Comparison of ENCODE assay signal across 8 cellular contexts in the genomic region with DNA sequence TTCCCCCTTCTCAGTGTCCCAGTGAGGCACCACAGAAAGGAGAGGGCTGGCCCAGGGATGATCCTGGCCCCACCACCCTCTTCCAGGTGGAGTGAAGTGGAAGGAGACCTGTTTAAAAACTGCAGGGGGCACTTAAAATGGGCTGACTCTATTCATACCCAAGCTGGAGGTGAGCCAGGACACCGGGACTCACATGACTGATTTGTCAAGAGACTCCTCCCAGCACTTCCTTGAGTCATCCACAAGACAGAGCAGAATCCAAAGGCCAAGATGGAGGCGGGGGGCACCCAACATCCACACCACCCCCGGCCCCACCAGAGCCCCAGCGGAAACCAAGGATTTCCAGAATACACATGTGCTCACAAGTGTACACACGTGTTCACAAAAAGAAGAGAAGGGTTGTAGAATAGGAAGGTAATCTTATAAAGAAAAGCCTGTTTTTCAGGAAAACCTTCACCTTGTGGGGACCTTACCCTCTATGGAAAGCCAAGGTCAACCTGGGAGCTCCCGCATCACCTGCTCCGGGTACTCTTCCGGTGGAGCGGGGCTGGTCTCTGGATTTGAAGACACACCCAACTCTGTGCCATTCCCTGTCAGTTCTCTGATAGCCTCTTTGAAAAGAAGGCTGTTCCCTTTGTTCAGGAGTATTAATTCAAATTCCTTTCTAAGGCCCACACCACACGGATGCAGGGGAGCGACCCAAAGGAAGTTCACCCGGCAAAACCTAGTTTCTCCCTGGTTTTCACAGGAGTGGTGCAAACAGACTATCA. TPM values are rescaled to one million over a fixed set of nuclear protein-coding genes. Genes with fewer than 3 reads are reported as not detected.
DNase-seq lines count a peak whose midpoint lies in the region; ATAC-seq and TF ChIP-seq lines count a peak whose summit lies in the region.

No MANE protein-coding gene starts in this region.

- H2AFZ ChIP-seq in PC-9: no peak overlapping the region

- peak overlapping the region; percentile 7 for H3K9ac ChIP-seq in mucosa of stomach (ENCODE audit: low read length)

- ATAC-seq in GM21367 (IDR thresholded peaks at IDR 0.05; ENCODE audit: unreplicated experiment): no peak

- no peak overlapping the region for H3K4me2 ChIP-seq in PC-9

- no TSS peak for BruUV-seq in PC-9 (replicated peaks; lab: Mats Ljungman, UMichigan)

- H3K27ac Mint-ChIP-seq in activated T-cell treated with anti-CD3 and anti-CD28 coated beads, Interleukin-2, amount 50 U/mL, for 24 hours: no peak overlapping the region

- in situ Hi-C loops in Caki2 (cut with HindIII; ENCODE audit: low pct_unique_long_range_greater_than_20kb, low sequenced_read_pairs): no loop called here

- H3K36me3 ChIP-seq in mucosa of stomach (ENCODE audit: control insufficient read depth, insufficient read depth, low read length) (no peaks in the 10 kb centered on the region), PC-9 (ENCODE audit: low read depth) (peaks cover 7% of the 10 kb centered on the region; the same call in 1 of the 2 replicates)

- H3K4me1 Mint-ChIP-seq in activated T-cell treated with anti-CD3 and anti-CD28 coated beads, Interleukin-2, amount 50 U/mL, for 24 hours (ENCODE audit: low read depth): peaks cover 4% of the 10 kb centered on the region

- peaks cover 82% of the 10 kb centered on the region for H3K4me1 ChIP-seq in mucosa of stomach (ENCODE audit: control insufficient read depth, insufficient read depth, low read length)
- no peaks in the 10 kb centered on the region for H3K4me1 ChIP-seq in PC-9 (replicated peaks; ENCODE audit: insufficient read depth)

- intact Hi-C loops in dorsolateral prefrontal cortex (cut with DNase I) (loop anchor here in 1 of 2 donors (10.0 kb wide), 1 partner anchor 235 kb away; no protein-coding TSS in a partner anchor), PC-9 (cut with micrococcal nuclease; ENCODE audit: unreplicated experiment) (no loop called here)

- H3K4me3 ChIP-seq in dorsolateral prefrontal cortex (no peak overlapping the region), mucosa of stomach (ENCODE audit: low read length) (no peak overlapping the region), PC-9 (no peak overlapping the region)

- DNase-seq in Caki2 (ENCODE audit: low read depth) (peak; percentile 71), NCI-H2029 treated with DMSO at 0.1 percent for 48 hours (lab: John Stamatoyannopoulos, UW) (peak; percentile 63), dorsolateral prefrontal cortex (peak in 1 of 10 donors; percentile 68), retina (no peak), PC-9 (no peak)
- DNase-seq in activated T-cell treated with anti-CD3 and anti-CD28 coated beads, Interleukin-2, amount 50 U/mL, for 24 hours: no peak

- peaks cover 77% of the 10 kb centered on the region for H4K20me1 ChIP-seq in PC-9 (ENCODE audit: insufficient read depth)

- H3K27ac ChIP-seq in dorsolateral prefrontal cortex (peak overlapping the region in 39 of 59 donors; percentile 6 to 75 (median 50)), PC-9 (no peak overlapping the region)

- no peaks in the 10 kb centered on the region for H3F3A ChIP-seq in PC-9 (ENCODE audit: insufficient read depth, low read depth)

- H3K27me3 ChIP-seq in dorsolateral prefrontal cortex (no peaks in the 10 kb centered on the region), mucosa of stomach (ENCODE audit: control insufficient read depth, insufficient read depth, low read length) (no peaks in the 10 kb centered on the region), PC-9 (ENCODE audit: insufficient read depth, low read depth) (no peaks in the 10 kb centered on the region)

- TF ChIP-seq CTCF in dorsolateral prefrontal cortex (IDR thresholded peaks at IDR 0.05 in 54 of 56, conservative IDR thresholded peaks at IDR 0.05 in 2 of 56; ENCODE audit: low read depth in 1 of 56, partially characterized antibody in 56 of 56) (no peak), PC-9 (conservative IDR thresholded peaks at IDR 0.05) (no peak)

- peaks cover 78% of the 10 kb centered on the region for H3K27me3 Mint-ChIP-seq in activated T-cell treated with anti-CD3 and anti-CD28 coated beads, Interleukin-2, amount 50 U/mL, for 24 hours

- POLR2A ChIA-PET in PC-9 (lab: Charles Lee; ENCODE audit: unreplicated experiment): no interaction called here

- CTCF ChIA-PET in PC-9 (lab: Charles Lee): no interaction called here

- H3K4me3 Mint-ChIP-seq in activated T-cell treated with anti-CD3 and anti-CD28 coated beads, Interleukin-2, amount 50 U/mL, for 24 hours: no peak overlapping the region

- peaks cover 98% of the 10 kb centered on the region for H3K79me2 ChIP-seq in PC-9 (ENCODE audit: low read depth)

- H3K9me2 ChIP-seq in PC-9 (ENCODE audit: insufficient read depth): no peaks in the 10 kb centered on the region

- no peaks in the 10 kb centered on the region for H3K36me3 Mint-ChIP-seq in activated T-cell treated with anti-CD3 and anti-CD28 coated beads, Interleukin-2, amount 50 U/mL, for 24 hours (ENCODE audit: low read depth)

- H3K9me3 Mint-ChIP-seq in activated T-cell treated with anti-CD3 and anti-CD28 coated beads, Interleukin-2, amount 50 U/mL, for 24 hours: no peaks in the 10 kb centered on the region

- H3K9me3 ChIP-seq in mucosa of stomach (ENCODE audit: control insufficient read depth, low read length): no peaks in the 10 kb centered on the region
- no peaks in the 10 kb centered on the region for H3K9me3 ChIP-seq in PC-9 (ENCODE audit: insufficient read depth, low read depth)

RNA-seq across cellular contexts. Expression of a gene that starts 10.9 kb away (rescaled TPM):
- 82.4 and 82.7 TPM in 2 replicates for total RNA-seq in Caki2 (2014; rRNA removed; shearing (Covaris generic); ENCODE audit: low replicate concordance)
- total RNA-seq in dorsolateral prefrontal cortex (10 to 100 TPM; 31.4 to 73.2 (median 44.4) TPM), PC-9 (2021) (60.5 and 64.4 TPM in 2 replicates)

Comparison
In these comparisons a context has a peak if more than half of its experiments do, and no peak if none do; other contexts are left out.
1. DNase-seq: peak in Caki2 (single experiment) and NCI-H2029 treated with DMSO at 0.1 percent for 48 hours (single experiment); none in retina (single experiment), PC-9 (0 of 2) and activated T-cell treated with anti-CD3 and anti-CD28 coated beads, Interleukin-2, amount 50 U/mL, for 24 hours (single experiment).